ENCODE assay signal across 9 cellular contexts in the genomic region with DNA sequence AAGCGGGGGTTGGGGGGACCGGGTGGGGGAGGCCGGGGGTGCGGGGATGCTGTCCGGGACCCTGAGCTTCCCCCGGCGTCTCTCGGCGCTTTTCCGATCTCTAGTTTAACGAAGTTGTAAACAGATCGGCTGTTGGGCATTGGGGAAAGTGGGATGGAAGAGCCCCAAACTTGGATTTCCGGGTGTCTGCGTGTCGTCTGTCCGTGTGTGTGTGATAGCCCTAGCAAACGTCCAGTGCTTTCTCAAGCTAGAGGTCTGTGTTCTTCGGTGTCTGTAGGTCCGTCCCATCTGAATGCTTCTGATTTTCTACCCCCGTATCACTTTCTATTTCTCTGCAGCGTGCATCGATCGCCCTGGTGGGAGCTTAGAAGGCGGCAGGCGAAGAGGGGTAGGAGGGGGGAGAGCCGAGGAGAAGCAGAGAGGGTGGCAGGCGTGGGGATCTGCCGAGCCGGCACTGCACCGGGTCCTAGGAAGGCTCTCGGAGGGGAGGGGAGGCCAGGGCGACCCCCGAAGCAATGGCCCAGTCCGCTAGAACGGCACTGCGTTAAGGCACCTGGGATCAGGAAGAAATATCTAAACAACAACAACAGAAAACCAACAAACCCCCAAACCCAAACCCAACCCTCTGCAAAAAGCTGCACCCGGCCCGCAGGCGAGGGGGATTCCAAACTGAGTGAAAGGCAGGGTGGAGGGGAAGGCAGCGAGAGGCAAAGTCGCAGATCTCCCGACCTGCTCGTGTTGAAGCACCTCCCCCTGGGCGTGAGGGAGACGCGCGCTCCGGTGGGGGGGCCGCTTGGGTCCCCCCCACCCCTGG. TPM values are rescaled to one million over a fixed set of nuclear protein-coding genes. Genes with fewer than 3 reads are reported as not detected.
A peak's percentile ranks its signal among the peaks of the same experiment; 100 is the strongest.
DNase-seq lines count a peak whose midpoint lies in the region; ATAC-seq and TF ChIP-seq lines count a peak whose summit lies in the region.
"Had no signal": no experiment of that assay in that cellular context is flagged by ENCODE, and none has a peak within 500 bp of the region (broad histone marks: within the 10 kb centered on the region; RNA-seq: fewer than 3 reads in every experiment).

No MANE protein-coding gene starts in this region.

- peak overlapping the region in 1 of 10 donors; percentile 46 for H3K27ac Mint-ChIP-seq in naive thymus-derived CD8-positive, alpha-beta T cell

- H3K4me1 Mint-ChIP-seq in naive thymus-derived CD8-positive, alpha-beta T cell: peaks cover 9 to 26% (median 21%) of the 10 kb centered on the region in 4 donors

- H3K36me3 Mint-ChIP-seq in naive thymus-derived CD8-positive, alpha-beta T cell: peaks cover 0 to 10% (median 7%) of the 10 kb centered on the region in 3 donors

- H3K27me3 ChIP-seq in BLaER1 treated with 17β-estradiol and CSF1 and Interleukin-3, amounts not matched to agents 10 nM and 100 nM: peaks cover 64 to 83% (median 72%) of the 10 kb centered on the region in 11 experiments
- peaks cover 74% of the 10 kb centered on the region for H3K27me3 ChIP-seq in H7 (ENCODE audit: control insufficient read depth, insufficient read depth, low read length)
- peaks cover 45% of the 10 kb centered on the region for H3K27me3 ChIP-seq in adrenal gland

- DNase-seq in H7: peak; percentile 76
- no peak for DNase-seq in coronary artery (ENCODE audit: low spot score)
- DNase-seq in naive thymus-derived CD8-positive, alpha-beta T cell: peak in 2 of 10 donors; percentile 11 to 22
- no peak for DNase-seq in HUDEP-2 (lab: John Stamatoyannopoulos, UW; ENCODE audit: unreplicated experiment in 76 of 76)
- DNase-seq in adrenal gland: no peak
- DNase-seq in NCI-H510A treated with DMSO at 0.1 percent for 48 hours (lab: John Stamatoyannopoulos, UW): no peak

- H3K27me3 Mint-ChIP-seq in naive thymus-derived CD8-positive, alpha-beta T cell: peaks cover 24 to 56% (median 34%) of the 10 kb centered on the region in 5 donors

- H3K4me3 Mint-ChIP-seq in naive thymus-derived CD8-positive, alpha-beta T cell: peak overlapping the region in 9 of 10 donors; percentile 83 to 92 (median 89)

- TF ChIP-seq CTCF in coronary artery (IDR thresholded peaks at IDR 0.05) (no peak), adrenal gland (IDR thresholded peaks at IDR 0.05) (no peak)

- no peaks in the 10 kb centered on the region for H3K36me3 ChIP-seq in BLaER1 treated with 17β-estradiol and CSF1 and Interleukin-3, amounts not matched to agents 10 nM and 100 nM
- no peaks in the 10 kb centered on the region for H3K36me3 ChIP-seq in H7 (replicated peaks; ENCODE audit: control insufficient read depth, insufficient read depth, low read length)
- no peaks in the 10 kb centered on the region for H3K36me3 ChIP-seq in adrenal gland (replicated peaks in 1 of 2)

- peak; percentile 66 to 73 for ATAC-seq in naive thymus-derived CD8-positive, alpha-beta T cell
- ATAC-seq in GM21367 (IDR thresholded peaks at IDR 0.05; ENCODE audit: unreplicated experiment): no peak

- peaks cover 0 to 10% (median 3%) of the 10 kb centered on the region in 9 donors for H3K9me3 Mint-ChIP-seq in naive thymus-derived CD8-positive, alpha-beta T cell

- H3K9me3 ChIP-seq in BLaER1 treated with 17β-estradiol and CSF1 and Interleukin-3, amounts not matched to agents 10 nM and 100 nM (replicated peaks in 1 of 11): peaks cover 15 to 43% (median 29%) of the 10 kb centered on the region in 11 experiments
- no peaks in the 10 kb centered on the region for H3K9me3 ChIP-seq in adrenal gland (replicated peaks in 1 of 3)

- H3K4me2 ChIP-seq in BLaER1 treated with 17β-estradiol and CSF1 and Interleukin-3, amounts not matched to agents 10 nM and 100 nM: peak overlapping the region; percentile 72 to 94 (median 80)

- H4K20me1 ChIP-seq in BLaER1 treated with 17β-estradiol and CSF1 and Interleukin-3, amounts not matched to agents 10 nM and 100 nM: peaks cover 0 to 20% (median 0%) of the 10 kb centered on the region in 11 experiments; a peak in 4 of 22 replicates

- H3K4me3 ChIP-seq in BLaER1 treated with 17β-estradiol and CSF1 and Interleukin-3, amounts not matched to agents 10 nM and 100 nM: peak overlapping the region; percentile 28 to 65 (median 53); a peak in 16 of 20 replicates
- H3K4me3 ChIP-seq in H7 (ENCODE audit: insufficient read depth, low read depth, low read length) (peak overlapping the region; percentile 46; the same call in 1 of the 2 replicates), coronary artery (peak overlapping the region; percentile 73), adrenal gland (peak overlapping the region in 2 of 4 donors; percentile 11 to 54)

- no peak for TF ChIP-seq POLR2A in adrenal gland (IDR thresholded peaks at IDR 0.05)

- WGBS in adrenal gland, 4 donors: 2 to 4% (median 2%) methylated on average over 28 to 49 of the region's 49 CpGs

- peaks cover 14 to 18% (median 16%) of the 10 kb centered on the region in 10 experiments; a peak in 19 of 20 replicates for H3K4me1 ChIP-seq in BLaER1 treated with 17β-estradiol and CSF1 and Interleukin-3, amounts not matched to agents 10 nM and 100 nM
- H3K4me1 ChIP-seq in adrenal gland (replicated peaks in 1 of 2): peaks cover 6 to 12% of the 10 kb centered on the region in 2 donors

- intact Hi-C loops in adrenal gland (cut with DNase I): no loop called here

- H3K27ac ChIP-seq in BLaER1 treated with 17β-estradiol and CSF1 and Interleukin-3, amounts not matched to agents 10 nM and 100 nM: no peak overlapping the region
- H3K27ac ChIP-seq in coronary artery (no peak overlapping the region), adrenal gland (no peak overlapping the region)

- no peak overlapping the region for H3K9ac ChIP-seq in BLaER1 treated with 17β-estradiol and CSF1 and Interleukin-3, amounts not matched to agents 10 nM and 100 nM

- POLR2A ChIA-PET in naive thymus-derived CD8-positive, alpha-beta T cell (lab: Charles Lee): interaction anchor here (0.6 to 0.7 kb wide), 2 partner anchors 52 to 948 kb away, joined by 3 to 4 read pairs; no protein-coding TSS in a partner anchor

RNA-seq across cellular contexts. Expression of a gene that starts 1.0 kb away (rescaled TPM):
- 0.07 TPM in 1 of 2 replicates, not detected in the other for total RNA-seq in H7 (2014; rRNA removed; shearing (Covaris generic))
- not detected for total RNA-seq in naive thymus-derived CD8-positive, alpha-beta T cell
- not detected for polyA plus RNA-seq in naive thymus-derived CD8-positive, alpha-beta T cell
- total RNA-seq in adrenal gland: not detected
- not detected for polyA plus RNA-seq in adrenal gland
- total RNA-seq: bronchial epithelial cell had no signal
